In the genomic region with DNA sequence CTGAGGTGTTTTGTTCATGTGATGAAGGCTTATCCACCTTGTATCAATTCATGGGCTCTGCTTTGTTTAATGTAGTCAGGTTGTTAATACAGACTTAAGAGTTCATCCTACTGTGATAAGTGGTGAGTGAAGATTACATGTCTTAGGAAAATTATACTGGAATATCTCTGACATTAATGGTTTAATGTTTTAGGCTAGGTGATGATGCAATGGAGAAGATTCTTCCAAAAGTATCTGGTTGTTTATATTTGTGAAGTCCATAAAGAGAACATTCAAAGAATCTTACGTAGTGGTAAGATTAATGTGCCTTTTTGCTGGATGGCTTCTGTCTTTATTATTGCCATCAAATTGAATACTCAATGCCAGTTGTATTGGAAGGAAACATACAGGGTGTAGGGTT, we compare ENCODE assay signal across 4 cellular contexts.
TF ChIP-seq lines count a peak whose summit lies in the region.

No MANE protein-coding gene starts in this region.

TF ChIP-seq in HepG2, 621 proteins besides CTCF, POLR2A, EP300 and RAD21 (continues in another document):
- TF ChIP-seq RFX1 (IDR thresholded peaks at IDR 0.05) (no peak), ATF7 (IDR thresholded peaks at IDR 0.05) (peak; percentile 32; the same call in 1 of the 2 replicates), ATF7 (CRISPR knock-in tag; IDR thresholded peaks at IDR 0.05) (no peak), RBM39 (IDR thresholded peaks at IDR 0.05; ENCODE audit: low read depth, low read length, poor library complexity, severe bottlenecking) (no peak), HNF1B (CRISPR knock-in tag; IDR thresholded peaks at IDR 0.05) (no peak), ZBTB37 (CRISPR knock-in tag; IDR thresholded peaks at IDR 0.05) (no peak)

TF ChIP-seq in IMR-90, 13 proteins besides CTCF, POLR2A, EP300 and RAD21:
- peak; percentile 66 for TF ChIP-seq CEBPB (IDR thresholded peaks at IDR 0.05; ENCODE audit: low read depth, low read length)
- TF ChIP-seq MAZ (IDR thresholded peaks at IDR 0.05; ENCODE audit: borderline replicate concordance, low read depth, low read length), result no peak
TF ChIP-seq in IMR-90: peak in this region for 1.

TF ChIP-seq in K562, 482 proteins besides CTCF, POLR2A, EP300 and RAD21:
- no peak for TF ChIP-seq KLF1 (tag; IDR thresholded peaks at IDR 0.05)
- TF ChIP-seq, protein P1, sequence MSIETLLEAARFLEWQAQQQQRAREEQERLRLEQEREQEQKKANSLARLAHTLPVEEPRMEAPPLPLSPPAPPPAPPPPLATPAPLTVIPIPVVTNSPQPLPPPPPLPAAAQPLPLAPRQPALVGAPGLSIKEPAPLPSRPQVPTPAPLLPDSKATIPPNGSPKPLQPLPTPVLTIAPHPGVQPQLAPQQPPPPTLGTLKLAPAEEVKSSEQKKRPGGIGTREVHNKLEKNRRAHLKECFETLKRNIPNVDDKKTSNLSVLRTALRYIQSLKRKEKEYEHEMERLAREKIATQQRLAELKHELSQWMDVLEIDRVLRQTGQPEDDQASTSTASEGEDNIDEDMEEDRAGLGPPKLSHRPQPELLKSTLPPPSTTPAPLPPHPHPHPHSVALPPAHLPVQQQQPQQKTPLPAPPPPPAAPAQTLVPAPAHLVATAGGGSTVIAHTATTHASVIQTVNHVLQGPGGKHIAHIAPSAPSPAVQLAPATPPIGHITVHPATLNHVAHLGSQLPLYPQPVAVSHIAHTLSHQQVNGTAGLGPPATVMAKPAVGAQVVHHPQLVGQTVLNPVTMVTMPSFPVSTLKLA (conservative IDR thresholded peaks at IDR 0.05), result no peak
- TF ChIP-seq CEBPG (CRISPR knock-in tag; IDR thresholded peaks at IDR 0.05), result no peak
- TF ChIP-seq CEBPG (tag; conservative IDR thresholded peaks at IDR 0.05 in 1 of 2, IDR thresholded peaks at IDR 0.05 in 1 of 2), result peak in 1 of 2 experiments; percentile 51; a peak in 1 of 4 replicates
- peak; percentile 48; the same call in 1 of the 2 replicates for TF ChIP-seq ATF3 (IDR thresholded peaks at IDR 0.05)
- no peak for TF ChIP-seq ATF3 (CRISPR knock-in tag; conservative IDR thresholded peaks at IDR 0.05)
- 0 out of 2 replicates have a peak, but pooled peaks have one; percentile 8 for TF ChIP-seq CEBPB (tag; IDR thresholded peaks at IDR 0.05)

TF ChIP-seq in neural cell, 6 proteins besides CTCF, POLR2A, EP300 and RAD21:
- TF ChIP-seq EZH2 (IDR thresholded peaks at IDR 0.05; ENCODE audit: borderline replicate concordance, insufficient read depth, low read length, poor library complexity, severe bottlenecking), result no peak
- TF ChIP-seq TAF1 (IDR thresholded peaks at IDR 0.05; ENCODE audit: low read depth), result no peak
- TF ChIP-seq, protein P2, sequence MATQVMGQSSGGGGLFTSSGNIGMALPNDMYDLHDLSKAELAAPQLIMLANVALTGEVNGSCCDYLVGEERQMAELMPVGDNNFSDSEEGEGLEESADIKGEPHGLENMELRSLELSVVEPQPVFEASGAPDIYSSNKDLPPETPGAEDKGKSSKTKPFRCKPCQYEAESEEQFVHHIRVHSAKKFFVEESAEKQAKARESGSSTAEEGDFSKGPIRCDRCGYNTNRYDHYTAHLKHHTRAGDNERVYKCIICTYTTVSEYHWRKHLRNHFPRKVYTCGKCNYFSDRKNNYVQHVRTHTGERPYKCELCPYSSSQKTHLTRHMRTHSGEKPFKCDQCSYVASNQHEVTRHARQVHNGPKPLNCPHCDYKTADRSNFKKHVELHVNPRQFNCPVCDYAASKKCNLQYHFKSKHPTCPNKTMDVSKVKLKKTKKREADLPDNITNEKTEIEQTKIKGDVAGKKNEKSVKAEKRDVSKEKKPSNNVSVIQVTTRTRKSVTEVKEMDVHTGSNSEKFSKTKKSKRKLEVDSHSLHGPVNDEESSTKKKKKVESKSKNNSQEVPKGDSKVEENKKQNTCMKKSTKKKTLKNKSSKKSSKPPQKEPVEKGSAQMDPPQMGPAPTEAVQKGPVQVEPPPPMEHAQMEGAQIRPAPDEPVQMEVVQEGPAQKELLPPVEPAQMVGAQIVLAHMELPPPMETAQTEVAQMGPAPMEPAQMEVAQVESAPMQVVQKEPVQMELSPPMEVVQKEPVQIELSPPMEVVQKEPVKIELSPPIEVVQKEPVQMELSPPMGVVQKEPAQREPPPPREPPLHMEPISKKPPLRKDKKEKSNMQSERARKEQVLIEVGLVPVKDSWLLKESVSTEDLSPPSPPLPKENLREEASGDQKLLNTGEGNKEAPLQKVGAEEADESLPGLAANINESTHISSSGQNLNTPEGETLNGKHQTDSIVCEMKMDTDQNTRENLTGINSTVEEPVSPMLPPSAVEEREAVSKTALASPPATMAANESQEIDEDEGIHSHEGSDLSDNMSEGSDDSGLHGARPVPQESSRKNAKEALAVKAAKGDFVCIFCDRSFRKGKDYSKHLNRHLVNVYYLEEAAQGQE (IDR thresholded peaks at IDR 0.05; ENCODE audit: borderline replicate concordance), result no peak
- TF ChIP-seq POLR2AphosphoS5 (IDR thresholded peaks at IDR 0.05), result peak; percentile 27
